1 cellular context compared by ENCODE assay signal in genomic region chr6:166619912-166620311, GRCh38.
TF ChIP-seq lines count a peak whose summit lies in the region.

No MANE protein-coding gene starts in this region.

TF ChIP-seq in GM23338, 12 proteins besides CTCF, POLR2A, EP300 and RAD21 (continued from another document):
- TF ChIP-seq ZNF462 (CRISPR knock-in tag; IDR thresholded peaks at IDR 0.05) (no peak), EZH2 (IDR thresholded peaks at IDR 0.05; ENCODE audit: low read depth, unreplicated experiment) (no peak), ZNF331 (CRISPR knock-in tag; IDR thresholded peaks at IDR 0.05; ENCODE audit: low read depth) (no peak), STAT1 (IDR thresholded peaks at IDR 0.05; ENCODE audit: unreplicated experiment) (no peak), NANOG (IDR thresholded peaks at IDR 0.05; ENCODE audit: borderline replicate concordance) (no peak)
